8 cellular contexts compared by ENCODE assay signal in the genomic region with DNA sequence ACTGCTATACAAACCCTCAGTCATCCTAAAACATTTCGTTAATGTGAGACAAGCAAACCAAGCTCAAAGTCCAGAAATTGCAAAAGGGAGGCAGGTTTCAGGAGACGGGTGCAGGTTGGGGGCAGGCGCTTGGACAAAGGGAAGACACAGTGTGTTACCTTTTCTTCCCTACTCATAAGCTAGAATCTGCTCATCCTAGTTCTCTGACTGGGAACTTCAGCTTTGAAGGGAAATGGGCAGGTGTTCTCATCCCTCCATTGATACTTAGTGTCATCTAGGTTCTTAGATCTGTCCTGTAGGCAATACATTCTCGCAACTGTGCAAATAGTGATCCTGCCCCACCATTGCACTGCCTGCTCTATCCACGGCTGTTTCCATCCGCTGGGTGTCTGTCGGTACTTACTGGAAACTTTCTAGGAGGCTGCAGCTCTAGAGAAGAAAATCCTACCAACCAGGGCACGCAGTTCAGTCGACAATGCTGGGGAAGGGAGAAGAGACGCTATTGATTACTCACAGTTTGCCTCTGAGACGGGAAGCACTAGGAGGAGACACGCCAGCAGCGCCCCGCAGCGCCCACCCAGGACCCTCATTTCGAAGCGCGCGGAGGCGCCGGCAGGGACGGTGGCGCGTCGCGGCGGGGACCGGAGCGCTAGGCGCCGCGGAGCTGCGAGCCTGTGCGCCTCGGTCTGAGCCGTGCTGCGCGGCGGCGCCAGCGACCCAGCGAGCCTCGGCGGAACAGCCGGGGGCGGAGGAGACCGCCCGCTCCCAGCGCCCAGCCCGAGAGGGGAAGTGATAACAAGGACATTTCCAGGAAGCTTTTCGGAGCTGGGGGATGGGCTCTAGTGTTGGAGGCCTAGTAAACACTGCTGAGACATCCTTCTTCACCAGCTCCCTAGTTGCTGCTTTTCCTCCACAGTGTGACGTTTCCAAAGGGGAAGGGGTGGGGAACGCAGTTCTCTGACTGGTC. TPM values are rescaled to one million over a fixed set of nuclear protein-coding genes. Genes with fewer than 3 reads are reported as not detected.
A peak's percentile ranks its signal among the peaks of the same experiment; 100 is the strongest.
DNase-seq lines count a peak whose midpoint lies in the region; ATAC-seq, FAIRE-seq and TF ChIP-seq lines count a peak whose summit lies in the region.

A gene (minus strand): TSS at position 737 of the 967 bp plus-strand sequence. CDS start 147 bp downstream, at position 590.

- H3K9ac ChIP-seq in keratinocyte (ENCODE audit: control insufficient read depth, extremely low read depth, insufficient read depth, low read length) (peak within 1 kb of the TSS; percentile 73), smooth muscle cell (ENCODE audit: low read depth) (peak within 1 kb of the TSS; percentile 73)

- H3K9me3 ChIP-seq in keratinocyte (ENCODE audit: control insufficient read depth, low read depth, low read length) (no peaks in the 10 kb centered on the region), smooth muscle cell (replicated peaks; ENCODE audit: low read depth) (no peaks in the 10 kb centered on the region)

- WGBS in smooth muscle cell (ENCODE audit: low lambda C conversion rate) = 7% methylated on average over 28 of the region's 53 CpGs

- no peaks in the 10 kb centered on the region for H4K20me1 ChIP-seq in keratinocyte (ENCODE audit: control insufficient read depth, extremely low read depth, insufficient read depth, low read length)
- no peaks in the 10 kb centered on the region for H4K20me1 ChIP-seq in smooth muscle cell (ENCODE audit: low read depth)

- dilution Hi-C loops in keratinocyte (cut with MboI; ENCODE audit: extremely low pct_ligation_motif_present, low sequenced_read_pairs) = no loop called here

- TF ChIP-seq CTCF in keratinocyte (optimal IDR thresholded peaks at IDR 0.05 in 1 of 3, IDR thresholded peaks at IDR 0.05 in 1 of 3, conservative IDR thresholded peaks at IDR 0.05 in 1 of 3; ENCODE audit: extremely low read depth in 1 of 3, insufficient read depth in 2 of 3, low read length in 3 of 3) (peak in 1 of 3 experiments; percentile 21), smooth muscle cell (IDR thresholded peaks at IDR 0.05; ENCODE audit: borderline replicate concordance, insufficient read depth, poor library complexity, severe bottlenecking) (no peak)

- peak within 1 kb of the TSS; percentile 91 for H3K27ac ChIP-seq in cingulate gyrus (ENCODE audit: low read depth, low read length)
- peak within 1 kb of the TSS; percentile 40 for H3K27ac ChIP-seq in keratinocyte (ENCODE audit: control insufficient read depth, insufficient read depth, low read length)
- H3K27ac ChIP-seq in smooth muscle cell (ENCODE audit: low read depth) = peak within 1 kb of the TSS; percentile 62

- peak; percentile 63 for FAIRE-seq in keratinocyte (lab: Jason Lieb, UNC)

- DNase-seq in 8988T (peak; percentile 40), NCI-H2171 treated with DMSO at 0.1 percent for 48 hours (lab: John Stamatoyannopoulos, UW) (peak; percentile 57), keratinocyte (ENCODE audit: low read depth, low spot score) (no peak), smooth muscle cell (lab: John Stamatoyannopoulos, UW; ENCODE audit: unreplicated experiment) (peak; percentile 45)

- H2AFZ ChIP-seq in keratinocyte (ENCODE audit: control insufficient read depth, low read length) (peak within 1 kb of the TSS; percentile 100), smooth muscle cell (ENCODE audit: low read depth) (peak within 1 kb of the TSS; percentile 100)

- TF ChIP-seq POLR2A in GM18505 (IDR thresholded peaks at IDR 0.05; ENCODE audit: borderline replicate concordance, extremely low read depth, insufficient read depth, insufficient read length) = no peak

- peak; percentile 93 for ATAC-seq in GM18505 (IDR thresholded peaks at IDR 0.05; ENCODE audit: unreplicated experiment)
- ATAC-seq in HG03025 (IDR thresholded peaks at IDR 0.05; ENCODE audit: low FRiP score, unreplicated experiment) = peak; percentile 91
- peak; percentile 76 to 92 for ATAC-seq in activated CD4-positive, CD25-positive, alpha-beta regulatory T cell treated with anti-CD3 and anti-CD28 coated beads, Interleukin-2, amount 50 U/mL, for 24 hours

- no peaks in the 10 kb centered on the region for H3K9me1 ChIP-seq in keratinocyte (ENCODE audit: control insufficient read depth, extremely low read depth, insufficient read depth, low read length)

- H3K79me2 ChIP-seq in keratinocyte (ENCODE audit: control insufficient read depth, insufficient read depth, low read length) (no peaks in the 10 kb centered on the region), smooth muscle cell (ENCODE audit: low read depth) (no peaks in the 10 kb centered on the region)

- H3K4me1 ChIP-seq in keratinocyte (ENCODE audit: control insufficient read depth, extremely low read depth, insufficient read depth, low read length) (peaks cover 4% of the 10 kb centered on the region), smooth muscle cell (ENCODE audit: low read depth) (peaks cover 8% of the 10 kb centered on the region)

- H3K36me3 ChIP-seq in keratinocyte (ENCODE audit: control insufficient read depth in 2 of 2, extremely low read depth in 1 of 2, insufficient read depth in 2 of 2, low read length in 2 of 2) (no peaks in the 10 kb centered on the region), smooth muscle cell (ENCODE audit: low read depth) (no peaks in the 10 kb centered on the region)

- peaks cover 12% of the 10 kb centered on the region for H3F3A ChIP-seq in smooth muscle cell (ENCODE audit: low read depth)

- H3K27me3 ChIP-seq in keratinocyte (ENCODE audit: control insufficient read depth, extremely low read depth, insufficient read depth, low read length) (no peaks in the 10 kb centered on the region), smooth muscle cell (ENCODE audit: low read depth) (no peaks in the 10 kb centered on the region)

- peak within 1 kb of the TSS; percentile 97 for H3K4me2 ChIP-seq in keratinocyte (ENCODE audit: control insufficient read depth, extremely low read depth, insufficient read depth, low read depth, low read length)
- H3K4me2 ChIP-seq in smooth muscle cell = peak within 1 kb of the TSS; percentile 94

- H3K4me3 ChIP-seq in keratinocyte (ENCODE audit: control insufficient read depth in 2 of 3, extremely low read depth in 1 of 3, insufficient read depth in 2 of 3, low read depth in 1 of 3, low read length in 3 of 3) (peak within 1 kb of the TSS; percentile 45 to 86 (median 78)), smooth muscle cell (peak within 1 kb of the TSS; percentile 72)

RNA-seq across cellular contexts. Expression of the gene that starts here (rescaled TPM):
- polyA plus RNA-seq in keratinocyte (1.5 to 6.7 TPM (median 3.8 TPM) in 3 replicates), smooth muscle cell (8.7 and 10.1 TPM in 2 replicates)
- polyA plus RNA-seq in keratinocyte (2011; ENCODE audit: low read depth) = 12.9 TPM
- 1.6 and 3.7 TPM in 2 replicates for polyA plus RNA-seq in keratinocyte (2011; cell fraction: cytosol; rRNA removed)
- polyA plus RNA-seq in keratinocyte (2011; cell fraction: nucleus; rRNA removed) = 7.0 and 7.9 TPM in 2 replicates
- 1.8 and 6.2 TPM in 2 replicates for polyA plus RNA-seq in keratinocyte (2012; ENCODE audit: low replicate concordance)
- polyA minus RNA-seq in keratinocyte = 1.9 to 4.1 TPM in 2 of 3 replicates, not detected in the other
- 2.9 TPM for polyA minus RNA-seq in keratinocyte (2011; cell fraction: cytosol; rRNA and poly(A)+ RNA removed)
- 4.0 and 7.8 TPM in 2 replicates for polyA minus RNA-seq in keratinocyte (2011; cell fraction: nucleus; rRNA and poly(A)+ RNA removed)
- total RNA-seq in smooth muscle cell = 16.8 and 24.0 TPM in 2 replicates

Comparison
In these comparisons a context has a peak if more than half of its experiments do, and no peak if none do; other contexts are left out.
1. H3K27ac ChIP-seq: peak in every context shown above with its lines; median percentile 91 in cingulate gyrus; 62 in smooth muscle cell; 40 in keratinocyte.